1 cellular context compared by ENCODE assay signal in the genomic region with DNA sequence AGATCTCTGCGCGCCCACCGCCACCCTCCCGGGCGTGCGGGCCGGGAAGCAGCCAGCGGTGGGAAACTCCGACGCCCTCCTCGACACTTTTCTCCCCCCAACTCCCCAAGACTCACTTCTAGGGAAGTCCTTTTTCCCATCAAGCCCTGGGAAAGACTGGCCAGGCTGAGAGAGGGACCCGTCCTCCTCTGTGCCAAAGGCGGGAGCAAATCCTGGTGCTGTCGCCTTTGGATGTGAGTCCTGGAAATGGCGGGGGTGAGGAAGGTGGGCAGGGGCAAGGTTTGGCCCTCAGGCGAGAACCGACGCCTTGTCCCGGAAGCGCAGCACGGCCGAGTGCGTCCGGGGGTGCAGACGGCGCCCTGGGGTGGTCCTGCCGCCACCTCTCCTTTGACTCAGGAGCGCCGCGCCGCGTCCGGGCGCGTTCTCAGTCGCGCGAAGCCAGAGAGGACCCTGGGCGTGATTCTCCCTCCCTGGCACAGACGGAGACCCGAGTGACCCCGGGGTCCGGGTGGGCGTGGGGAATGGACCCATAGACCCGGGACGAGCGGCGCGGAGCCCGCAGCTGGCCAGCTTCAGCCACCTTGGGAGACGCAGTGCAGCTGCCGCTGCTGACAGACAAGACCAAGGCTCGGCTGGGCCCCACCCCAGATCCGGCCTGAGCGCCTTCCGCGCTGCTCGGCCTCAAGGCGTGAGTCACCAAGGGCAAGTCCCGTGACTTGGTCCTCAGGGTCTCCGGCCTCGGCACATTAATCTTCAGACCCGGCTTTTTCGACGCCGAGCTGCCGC.
TF ChIP-seq lines count a peak whose summit lies in the region.

No MANE protein-coding gene starts in this region.

TF ChIP-seq in HepG2, 621 proteins besides CTCF, POLR2A, EP300 and RAD21 (continued from another document and continues in another):
- TF ChIP-seq HNF1A (IDR thresholded peaks at IDR 0.05; ENCODE audit: low read depth) = no peak
- peak; percentile 42; the same call in 1 of the 2 replicates for TF ChIP-seq HNF1A (CRISPR knock-in tag; IDR thresholded peaks at IDR 0.05; ENCODE audit: borderline replicate concordance)
- peak; percentile 16; the same call in 1 of the 2 replicates for TF ChIP-seq ZHX2 (IDR thresholded peaks at IDR 0.05; ENCODE audit: low read depth)
- TF ChIP-seq ZHX2 (CRISPR knock-in tag; IDR thresholded peaks at IDR 0.05; ENCODE audit: borderline replicate concordance) = no peak; the same call in 1 of the 2 replicates
- TF ChIP-seq, protein P1, sequence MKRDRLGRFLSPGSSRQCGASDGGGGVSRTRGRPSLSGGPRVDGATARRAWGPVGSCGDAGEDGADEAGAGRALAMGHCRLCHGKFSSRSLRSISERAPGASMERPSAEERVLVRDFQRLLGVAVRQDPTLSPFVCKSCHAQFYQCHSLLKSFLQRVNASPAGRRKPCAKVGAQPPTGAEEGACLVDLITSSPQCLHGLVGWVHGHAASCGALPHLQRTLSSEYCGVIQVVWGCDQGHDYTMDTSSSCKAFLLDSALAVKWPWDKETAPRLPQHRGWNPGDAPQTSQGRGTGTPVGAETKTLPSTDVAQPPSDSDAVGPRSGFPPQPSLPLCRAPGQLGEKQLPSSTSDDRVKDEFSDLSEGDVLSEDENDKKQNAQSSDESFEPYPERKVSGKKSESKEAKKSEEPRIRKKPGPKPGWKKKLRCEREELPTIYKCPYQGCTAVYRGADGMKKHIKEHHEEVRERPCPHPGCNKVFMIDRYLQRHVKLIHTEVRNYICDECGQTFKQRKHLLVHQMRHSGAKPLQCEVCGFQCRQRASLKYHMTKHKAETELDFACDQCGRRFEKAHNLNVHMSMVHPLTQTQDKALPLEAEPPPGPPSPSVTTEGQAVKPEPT (CRISPR knock-in tag; IDR thresholded peaks at IDR 0.05; ENCODE audit: low read depth) = peak; percentile 32; the same call in 1 of the 2 replicates
- no peak for TF ChIP-seq ZBTB40 (IDR thresholded peaks at IDR 0.05)
- TF ChIP-seq ZBTB40 (CRISPR knock-in tag; IDR thresholded peaks at IDR 0.05) = peak; percentile 67; the same call in 1 of the 2 replicates
- TF ChIP-seq ZZZ3 (CRISPR knock-in tag; IDR thresholded peaks at IDR 0.05; ENCODE audit: borderline replicate concordance) = 0 out of 2 replicates have a peak, but pooled peaks have one; percentile 22
- no peak for TF ChIP-seq MATR3 (CRISPR knock-in tag; IDR thresholded peaks at IDR 0.05)
- peak; percentile 6; the same call in 1 of the 2 replicates for TF ChIP-seq BORCS8-MEF2B (CRISPR knock-in tag; IDR thresholded peaks at IDR 0.05)
- TF ChIP-seq ATF7 (IDR thresholded peaks at IDR 0.05) = no peak
- TF ChIP-seq ATF7 (CRISPR knock-in tag; IDR thresholded peaks at IDR 0.05) = 0 out of 2 replicates have a peak, but pooled peaks have one; percentile 16
- TF ChIP-seq NFATC3 (CRISPR knock-in tag; IDR thresholded peaks at IDR 0.05) = no peak
- 0 out of 2 replicates have a peak, but pooled peaks have one; percentile 12 for TF ChIP-seq ZSCAN25 (CRISPR knock-in tag; IDR thresholded peaks at IDR 0.05)
- TF ChIP-seq, protein P2, sequence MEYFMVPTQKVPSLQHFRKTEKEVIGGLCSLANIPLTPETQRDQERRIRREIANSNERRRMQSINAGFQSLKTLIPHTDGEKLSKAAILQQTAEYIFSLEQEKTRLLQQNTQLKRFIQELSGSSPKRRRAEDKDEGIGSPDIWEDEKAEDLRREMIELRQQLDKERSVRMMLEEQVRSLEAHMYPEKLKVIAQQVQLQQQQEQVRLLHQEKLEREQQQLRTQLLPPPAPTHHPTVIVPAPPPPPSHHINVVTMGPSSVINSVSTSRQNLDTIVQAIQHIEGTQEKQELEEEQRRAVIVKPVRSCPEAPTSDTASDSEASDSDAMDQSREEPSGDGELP (IDR thresholded peaks at IDR 0.05; ENCODE audit: borderline replicate concordance, low read depth) = no peak; the same call in 1 of the 2 replicates
- no peak; the same call in none of the 2 replicates for TF ChIP-seq NKX3-1 (CRISPR knock-in tag; IDR thresholded peaks at IDR 0.05)
- TF ChIP-seq SIN3B (IDR thresholded peaks at IDR 0.05; ENCODE audit: low read length) = no peak
- no peak for TF ChIP-seq ZNF124 (CRISPR knock-in tag; IDR thresholded peaks at IDR 0.05)
- TF ChIP-seq FOXA3 (CRISPR knock-in tag; IDR thresholded peaks at IDR 0.05) = no peak; the same call in 1 of the 2 replicates
- 0 out of 2 replicates have a peak, but pooled peaks have one; percentile 46 for TF ChIP-seq ZSCAN29 (CRISPR knock-in tag; conservative IDR thresholded peaks at IDR 0.05)
- TF ChIP-seq ZNF557 (CRISPR knock-in tag; IDR thresholded peaks at IDR 0.05) = 0 out of 2 replicates have a peak, but pooled peaks have one; percentile 9
- TF ChIP-seq ZNF160 (CRISPR knock-in tag; IDR thresholded peaks at IDR 0.05) = peak; percentile 73
- peak; percentile 73 for TF ChIP-seq ZNF574 (CRISPR knock-in tag; IDR thresholded peaks at IDR 0.05)
